In the genomic region with DNA sequence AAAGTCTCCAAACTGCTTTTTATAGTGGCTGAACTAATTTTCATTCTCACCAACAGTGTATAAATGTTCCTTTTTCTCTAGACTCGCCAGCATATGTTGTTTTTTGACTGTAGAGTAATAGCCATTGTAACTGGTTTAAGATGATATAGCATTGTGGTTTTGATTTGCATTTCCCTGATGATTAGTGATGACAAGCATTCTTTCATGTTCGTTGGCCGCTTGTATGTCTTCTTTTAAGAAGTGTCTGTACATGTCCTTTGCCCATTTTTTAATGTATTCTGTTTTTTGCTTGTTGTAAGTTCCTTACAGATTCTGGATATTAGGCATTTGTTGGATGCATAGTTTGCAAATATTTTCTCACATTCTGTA, we compare ENCODE assay signal across 8 cellular contexts.
A peak's percentile ranks its signal among the peaks of the same experiment; 100 is the strongest.
DNase-seq lines count a peak whose midpoint lies in the region; ATAC-seq, FAIRE-seq and TF ChIP-seq lines count a peak whose summit lies in the region.

No MANE protein-coding gene starts in this region.

- TF ChIP-seq EP300 in HepG2 (IDR thresholded peaks at IDR 0.05; ENCODE audit: low read depth in 2 of 2, low read length in 2 of 2) (no peak), HepG2 (CRISPR knock-in tag; IDR thresholded peaks at IDR 0.05; ENCODE audit: borderline replicate concordance) (no peak)

- TF ChIP-seq CTCF in left ventricle myocardium inferior (IDR thresholded peaks at IDR 0.05; ENCODE audit: borderline replicate concordance), result no peak
- TF ChIP-seq CTCF in HepG2 (CRISPR knock-in tag; IDR thresholded peaks at IDR 0.05), result no peak

- DNase-seq in left ventricle myocardium inferior (no peak), left cardiac atrium (no peak), SJCRH30 (no peak), HepG2 (ENCODE audit: low spot score) (no peak), Ammon's horn (ENCODE audit: low spot score) (no peak), hepatic stellate cell (ENCODE audit: low spot score) (no peak), anterior cingulate cortex (lab: John Stamatoyannopoulos, UW) (no peak)

- in situ Hi-C loops in HepG2 (cut with HindIII; ENCODE audit: extremely low pct_ligation_motif_present, low pct_unique_long_range_greater_than_20kb), result no loop called here

- no peaks in the 10 kb centered on the region for H4K20me1 ChIP-seq in HepG2 (ENCODE audit: insufficient read depth, low read length)

- peak overlapping the region; percentile 92 for H2AFZ ChIP-seq in HepG2 (ENCODE audit: low read length)

- TF ChIP-seq RAD21 in HepG2 (CRISPR knock-in tag; IDR thresholded peaks at IDR 0.05), result no peak

- 1% methylated on average over 3 of the region's 3 CpGs for WGBS in HepG2 (ENCODE audit: low lambda C conversion rate)

- peak overlapping the region; percentile 24; the same call in 1 of the 2 replicates for H3K9ac ChIP-seq in HepG2 (ENCODE audit: insufficient read depth, low read depth, low read length)

- H3K36me3 ChIP-seq in left ventricle myocardium inferior, result no peaks in the 10 kb centered on the region
- no peaks in the 10 kb centered on the region for H3K36me3 ChIP-seq in SJCRH30
- H3K36me3 ChIP-seq in HepG2 (replicated peaks in 1 of 2; ENCODE audit: control insufficient read depth in 1 of 2, insufficient read depth in 2 of 2, low read length in 2 of 2), result no peaks in the 10 kb centered on the region

- POLR2A ChIA-PET in HepG2 (lab: Yijun Ruan, JAX), result no interaction called here

- intact Hi-C loops in left ventricle myocardium inferior (cut with micrococcal nuclease), result no loop called here
- intact Hi-C loops in left cardiac atrium (cut with DNase I), result no loop called here
- intact Hi-C loops in HepG2 (cut with micrococcal nuclease; ENCODE audit: unreplicated experiment), result no loop called here

- H3K79me2 ChIP-seq in HepG2 (ENCODE audit: insufficient read depth, low read length), result no peaks in the 10 kb centered on the region

- H3K4me1 ChIP-seq in left ventricle myocardium inferior (peaks cover 6% of the 10 kb centered on the region), SJCRH30 (no peaks in the 10 kb centered on the region), HepG2 (ENCODE audit: insufficient read depth, low read length) (no peaks in the 10 kb centered on the region)

- ATAC-seq in left cardiac atrium, result no peak
- ATAC-seq in HG03039 (IDR thresholded peaks at IDR 0.05; ENCODE audit: unreplicated experiment), result peak; percentile 36
- peak; percentile 33 for ATAC-seq in HepG2

- H3K4me2 ChIP-seq in HepG2 (ENCODE audit: low read depth, low read length), result peak overlapping the region; percentile 64

- TSS peak; percentile 52 for BruUV-seq in HepG2 (replicated peaks; lab: Mats Ljungman, UMichigan)

- H3K27ac ChIP-seq in left ventricle myocardium inferior (replicated peaks) (peak overlapping the region; percentile 62), SJCRH30 (peak overlapping the region; percentile 53; the same call in 1 of the 2 replicates), HepG2 (ENCODE audit: extremely low read length, insufficient read depth, low read length) (no peak overlapping the region)

- FAIRE-seq in HepG2 (lab: Jason Lieb, UNC), result no peak

- CTCF ChIA-PET in HepG2 (lab: Yijun Ruan, JAX; ENCODE audit: low intra/inter-chr PET ratio, low total read pairs), result no interaction called here

- no peaks in the 10 kb centered on the region for H3K27me3 ChIP-seq in left ventricle myocardium inferior (ENCODE audit: low read depth)
- H3K27me3 ChIP-seq in SJCRH30, result no peaks in the 10 kb centered on the region
- no peaks in the 10 kb centered on the region for H3K27me3 ChIP-seq in HepG2 (ENCODE audit: control insufficient read depth in 1 of 2, insufficient read depth in 2 of 2, low read length in 2 of 2)

- H3K9me3 ChIP-seq in left ventricle myocardium inferior (replicated peaks) (peaks cover 34% of the 10 kb centered on the region), SJCRH30 (replicated peaks) (no peaks in the 10 kb centered on the region), HepG2 (ENCODE audit: low read length) (peaks cover 28% of the 10 kb centered on the region)

- peak overlapping the region; percentile 62 for H3K4me3 ChIP-seq in left ventricle myocardium inferior
- H3K4me3 ChIP-seq in SJCRH30, result peak overlapping the region; percentile 62
- H3K4me3 ChIP-seq in HepG2 (replicated peaks in 1 of 3; ENCODE audit: insufficient read depth in 1 of 3, low read depth in 2 of 3, low read length in 3 of 3), result peak overlapping the region; percentile 55 to 86 (median 62)

- TF ChIP-seq POLR2A in HepG2 (IDR thresholded peaks at IDR 0.05; ENCODE audit: insufficient read depth in 1 of 2, low read depth in 2 of 2, low read length in 2 of 2), result no peak

TF ChIP-seq in HepG2, 621 proteins besides CTCF, POLR2A, EP300 and RAD21 (continues in another document):
- TF ChIP-seq, protein P1, sequence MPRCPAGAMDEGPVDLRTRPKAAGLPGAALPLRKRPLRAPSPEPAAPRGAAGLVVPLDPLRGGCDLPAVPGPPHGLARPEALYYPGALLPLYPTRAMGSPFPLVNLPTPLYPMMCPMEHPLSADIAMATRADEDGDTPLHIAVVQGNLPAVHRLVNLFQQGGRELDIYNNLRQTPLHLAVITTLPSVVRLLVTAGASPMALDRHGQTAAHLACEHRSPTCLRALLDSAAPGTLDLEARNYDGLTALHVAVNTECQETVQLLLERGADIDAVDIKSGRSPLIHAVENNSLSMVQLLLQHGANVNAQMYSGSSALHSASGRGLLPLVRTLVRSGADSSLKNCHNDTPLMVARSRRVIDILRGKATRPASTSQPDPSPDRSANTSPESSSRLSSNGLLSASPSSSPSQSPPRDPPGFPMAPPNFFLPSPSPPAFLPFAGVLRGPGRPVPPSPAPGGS (CRISPR knock-in tag; IDR thresholded peaks at IDR 0.05), result no peak
- TF ChIP-seq, protein P2, sequence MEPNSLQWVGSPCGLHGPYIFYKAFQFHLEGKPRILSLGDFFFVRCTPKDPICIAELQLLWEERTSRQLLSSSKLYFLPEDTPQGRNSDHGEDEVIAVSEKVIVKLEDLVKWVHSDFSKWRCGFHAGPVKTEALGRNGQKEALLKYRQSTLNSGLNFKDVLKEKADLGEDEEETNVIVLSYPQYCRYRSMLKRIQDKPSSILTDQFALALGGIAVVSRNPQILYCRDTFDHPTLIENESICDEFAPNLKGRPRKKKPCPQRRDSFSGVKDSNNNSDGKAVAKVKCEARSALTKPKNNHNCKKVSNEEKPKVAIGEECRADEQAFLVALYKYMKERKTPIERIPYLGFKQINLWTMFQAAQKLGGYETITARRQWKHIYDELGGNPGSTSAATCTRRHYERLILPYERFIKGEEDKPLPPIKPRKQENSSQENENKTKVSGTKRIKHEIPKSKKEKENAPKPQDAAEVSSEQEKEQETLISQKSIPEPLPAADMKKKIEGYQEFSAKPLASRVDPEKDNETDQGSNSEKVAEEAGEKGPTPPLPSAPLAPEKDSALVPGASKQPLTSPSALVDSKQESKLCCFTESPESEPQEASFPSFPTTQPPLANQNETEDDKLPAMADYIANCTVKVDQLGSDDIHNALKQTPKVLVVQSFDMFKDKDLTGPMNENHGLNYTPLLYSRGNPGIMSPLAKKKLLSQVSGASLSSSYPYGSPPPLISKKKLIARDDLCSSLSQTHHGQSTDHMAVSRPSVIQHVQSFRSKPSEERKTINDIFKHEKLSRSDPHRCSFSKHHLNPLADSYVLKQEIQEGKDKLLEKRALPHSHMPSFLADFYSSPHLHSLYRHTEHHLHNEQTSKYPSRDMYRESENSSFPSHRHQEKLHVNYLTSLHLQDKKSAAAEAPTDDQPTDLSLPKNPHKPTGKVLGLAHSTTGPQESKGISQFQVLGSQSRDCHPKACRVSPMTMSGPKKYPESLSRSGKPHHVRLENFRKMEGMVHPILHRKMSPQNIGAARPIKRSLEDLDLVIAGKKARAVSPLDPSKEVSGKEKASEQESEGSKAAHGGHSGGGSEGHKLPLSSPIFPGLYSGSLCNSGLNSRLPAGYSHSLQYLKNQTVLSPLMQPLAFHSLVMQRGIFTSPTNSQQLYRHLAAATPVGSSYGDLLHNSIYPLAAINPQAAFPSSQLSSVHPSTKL (CRISPR knock-in tag; IDR thresholded peaks at IDR 0.05), result no peak
- TF ChIP-seq ZFP1 (CRISPR knock-in tag; IDR thresholded peaks at IDR 0.05) (no peak), ZSCAN21 (CRISPR knock-in tag; IDR thresholded peaks at IDR 0.05; ENCODE audit: borderline replicate concordance) (no peak), ZKSCAN5 (CRISPR knock-in tag; IDR thresholded peaks at IDR 0.05) (no peak), ZFP82 (CRISPR knock-in tag; IDR thresholded peaks at IDR 0.05; ENCODE audit: borderline replicate concordance) (no peak), EED (CRISPR knock-in tag; IDR thresholded peaks at IDR 0.05) (no peak), FLYWCH1 (CRISPR knock-in tag; IDR thresholded peaks at IDR 0.05) (no peak), DR1 (CRISPR knock-in tag; IDR thresholded peaks at IDR 0.05) (no peak), FOSL1 (CRISPR knock-in tag; IDR thresholded peaks at IDR 0.05; ENCODE audit: borderline replicate concordance) (no peak)
- TF ChIP-seq, protein P3, sequence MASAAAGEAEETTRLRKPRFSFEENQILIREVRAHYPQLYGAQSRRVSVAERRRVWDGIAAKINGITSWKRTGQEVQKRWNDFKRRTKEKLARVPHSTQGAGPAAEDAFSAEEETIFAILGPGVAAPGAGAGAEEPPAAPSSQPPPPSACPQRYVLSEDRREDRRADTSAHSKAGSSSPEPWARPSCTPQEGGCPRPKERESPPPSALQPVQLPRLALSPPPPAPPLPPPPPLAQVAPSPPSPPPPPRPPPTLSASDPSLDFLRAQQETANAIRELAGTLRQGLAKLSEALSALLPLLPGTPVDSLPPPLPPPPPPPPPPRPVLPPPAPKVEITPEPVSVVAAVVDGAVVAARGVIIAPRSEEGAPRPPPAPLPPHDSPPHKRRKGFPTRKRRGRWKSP (CRISPR knock-in tag; IDR thresholded peaks at IDR 0.05), result no peak
- TF ChIP-seq, protein P4, sequence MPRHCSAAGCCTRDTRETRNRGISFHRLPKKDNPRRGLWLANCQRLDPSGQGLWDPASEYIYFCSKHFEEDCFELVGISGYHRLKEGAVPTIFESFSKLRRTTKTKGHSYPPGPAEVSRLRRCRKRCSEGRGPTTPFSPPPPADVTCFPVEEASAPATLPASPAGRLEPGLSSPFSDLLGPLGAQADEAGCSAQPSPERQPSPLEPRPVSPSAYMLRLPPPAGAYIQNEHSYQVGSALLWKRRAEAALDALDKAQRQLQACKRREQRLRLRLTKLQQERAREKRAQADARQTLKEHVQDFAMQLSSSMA (CRISPR knock-in tag; IDR thresholded peaks at IDR 0.05), result no peak
- TF ChIP-seq, protein P5, sequence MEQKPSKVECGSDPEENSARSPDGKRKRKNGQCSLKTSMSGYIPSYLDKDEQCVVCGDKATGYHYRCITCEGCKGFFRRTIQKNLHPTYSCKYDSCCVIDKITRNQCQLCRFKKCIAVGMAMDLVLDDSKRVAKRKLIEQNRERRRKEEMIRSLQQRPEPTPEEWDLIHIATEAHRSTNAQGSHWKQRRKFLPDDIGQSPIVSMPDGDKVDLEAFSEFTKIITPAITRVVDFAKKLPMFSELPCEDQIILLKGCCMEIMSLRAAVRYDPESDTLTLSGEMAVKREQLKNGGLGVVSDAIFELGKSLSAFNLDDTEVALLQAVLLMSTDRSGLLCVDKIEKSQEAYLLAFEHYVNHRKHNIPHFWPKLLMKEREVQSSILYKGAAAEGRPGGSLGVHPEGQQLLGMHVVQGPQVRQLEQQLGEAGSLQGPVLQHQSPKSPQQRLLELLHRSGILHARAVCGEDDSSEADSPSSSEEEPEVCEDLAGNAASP (CRISPR knock-in tag; IDR thresholded peaks at IDR 0.05; ENCODE audit: borderline replicate concordance), result no peak

Comparison
In these comparisons a context has a peak if more than half of its experiments do, and no peak if none do; other contexts are left out.
1. ATAC-seq: peak in HG03039 (single experiment) and HepG2 (single experiment); none in left cardiac atrium (0 of 2).
2. Peak in every context shown above with its lines, with median percentiles within 50 percentile points of each other: H3K4me3 ChIP-seq.